6 cellular contexts compared by ENCODE assay signal in genomic region chr11:118998388-118998717, GRCh38. TPM values are rescaled to one million over a fixed set of nuclear protein-coding genes. Genes with fewer than 3 reads are reported as not detected.
DNase-seq lines count a peak whose midpoint lies in the region; FAIRE-seq and TF ChIP-seq lines count a peak whose summit lies in the region.

No MANE protein-coding gene starts in this region.

- H3K27me3 ChIP-seq in cardiac muscle cell: no peaks in the 10 kb centered on the region
- no peaks in the 10 kb centered on the region for H3K27me3 ChIP-seq in thyroid gland

- H3K36me3 ChIP-seq in cardiac muscle cell (peaks cover 19% of the 10 kb centered on the region), thyroid gland (peaks cover 16 to 17% of the 10 kb centered on the region in 2 donors)

- in situ Hi-C loops in ACHN (cut with HindIII; ENCODE audit: low pct_ligation_motif_present, low pct_unique_long_range_greater_than_20kb, low sequenced_read_pairs): no loop called here

- no peak for TF ChIP-seq POLR2A in thyroid gland (IDR thresholded peaks at IDR 0.05)

- FAIRE-seq in GM19239 (lab: Jason Lieb, UNC): peak; percentile 56

- no peaks in the 10 kb centered on the region for H3K4me1 ChIP-seq in cardiac muscle cell (ENCODE audit: low read depth)
- peaks cover 7 to 17% of the 10 kb centered on the region in 2 donors for H3K4me1 ChIP-seq in thyroid gland

- intact Hi-C loops in thyroid gland (cut with DNase I): no loop called here

- no peaks in the 10 kb centered on the region for H3K9me3 ChIP-seq in cardiac muscle cell (ENCODE audit: low read depth)
- H3K9me3 ChIP-seq in thyroid gland: no peaks in the 10 kb centered on the region

- DNase-seq in GM19239 (ENCODE audit: insufficient read length, low spot score) (no peak), NCI-H69 (lab: John Stamatoyannopoulos, UW) (peak; percentile 68), cardiac muscle cell (ENCODE audit: low read depth in 1 of 2, low spot score in 1 of 2) (no peak), thyroid gland (peak; percentile 15 to 27), ACHN (no peak), hippocampal formation (lab: John Stamatoyannopoulos, UW) (no peak)

- TF ChIP-seq CTCF in cardiac muscle cell (IDR thresholded peaks at IDR 0.05; ENCODE audit: low read depth, low read length): no peak
- TF ChIP-seq CTCF in thyroid gland (IDR thresholded peaks at IDR 0.05): no peak

- peak overlapping the region; percentile 59 for H3K4me3 ChIP-seq in cardiac muscle cell
- peak overlapping the region; percentile 27 to 69 (median 45) for H3K4me3 ChIP-seq in thyroid gland (replicated peaks in 1 of 3)

- 1 to 3% methylated on average over 6 to 7 of the region's 19 CpGs for WGBS in thyroid gland, 2 donors

- peak overlapping the region; percentile 36 for H3K27ac ChIP-seq in cardiac muscle cell
- H3K27ac ChIP-seq in thyroid gland: peak overlapping the region in 2 of 3 donors; percentile 66 to 76

RNA-seq across cellular contexts. Expression of gene CENATAC, which starts 0.4 kb away (rescaled TPM):
- total RNA-seq in cardiac muscle cell: 26.6 and 78.2 TPM in 2 replicates
- 25.2 and 27.0 TPM in 2 replicates for polyA plus RNA-seq in cardiac muscle cell
- total RNA-seq in thyroid gland: 100 to 1,000 TPM in 1 of 4 donors, 10 to 100 TPM in 3; 45.2 to 128 (median 56.4) TPM

RNA-seq across cellular contexts. Expression of gene RPS25, which starts 19.8 kb away (rescaled TPM):
- total RNA-seq in cardiac muscle cell (837 and 1,038 TPM in 2 replicates), thyroid gland (1,000 to 10,000 TPM in 3 of 4 donors, 100 to 1,000 TPM in 1; 852 to 1,992 (median 1,622) TPM)
- polyA plus RNA-seq in cardiac muscle cell: 1,114 and 1,223 TPM in 2 replicates

RNA-seq across cellular contexts. Expression of gene TRAPPC4, which starts 20.2 kb away (rescaled TPM):
- total RNA-seq in cardiac muscle cell: 56.1 and 64.8 TPM in 2 replicates
- polyA plus RNA-seq in cardiac muscle cell: 130 and 166 TPM in 2 replicates
- total RNA-seq in thyroid gland: 10 to 100 TPM; 42.1 to 70.0 (median 53.2) TPM

RNA-seq across cellular contexts. Expression of gene FOXR1, which starts 26.8 kb away (rescaled TPM):
- total RNA-seq in cardiac muscle cell (0.42 TPM in 1 of 2 replicates, not detected in the other), thyroid gland (not detected)
- not detected in 2 replicates for polyA plus RNA-seq in cardiac muscle cell

RNA-seq across cellular contexts. Expression of gene SLC37A4, which starts 32.3 kb away (rescaled TPM):
- total RNA-seq in cardiac muscle cell (38.7 and 41.4 TPM in 2 replicates), thyroid gland (10 to 100 TPM; 12.4 to 30.2 (median 16.5) TPM)
- 36.7 and 41.3 TPM in 2 replicates for polyA plus RNA-seq in cardiac muscle cell

Comparison
In these comparisons a context has a peak if more than half of its experiments do, and no peak if none do; other contexts are left out.
1. DNase-seq: peak in NCI-H69 (single experiment) and thyroid gland (2 of 2); none in GM19239 (single experiment), cardiac muscle cell (0 of 2), ACHN (single experiment) and hippocampal formation (0 of 2).